In the genomic region with DNA sequence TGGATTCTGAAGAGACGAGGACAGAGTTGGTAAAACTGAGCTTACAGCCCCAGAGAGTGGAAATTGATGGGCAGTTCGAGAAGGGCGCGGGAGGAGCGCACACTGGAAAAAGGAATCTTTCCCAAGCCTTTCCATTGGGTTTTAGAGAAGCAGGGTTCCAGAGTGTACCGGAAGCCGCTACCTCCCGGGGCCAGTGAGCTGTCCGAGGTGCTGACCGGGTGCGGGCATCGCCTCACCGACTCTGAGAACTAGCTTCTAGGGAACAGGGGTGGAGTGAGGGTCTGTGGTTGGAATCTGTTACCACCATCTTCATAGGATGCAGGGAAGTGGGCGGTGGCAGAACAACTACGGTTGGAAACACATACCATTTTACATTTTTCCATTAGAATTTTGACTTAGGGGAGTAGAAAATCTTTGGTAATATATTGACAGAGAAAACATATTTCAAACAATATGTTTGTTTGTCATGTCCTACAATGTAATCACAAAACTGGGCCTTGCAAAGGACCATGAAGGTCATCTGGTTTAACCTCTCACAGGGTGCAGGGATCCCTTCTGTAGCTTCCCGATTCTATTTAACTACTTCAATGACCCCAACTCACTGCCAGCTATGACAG, we compare ENCODE assay signal across 9 cellular contexts. TPM values are rescaled to one million over a fixed set of nuclear protein-coding genes. Genes with fewer than 3 reads are reported as not detected.
A peak's percentile ranks its signal among the peaks of the same experiment; 100 is the strongest.
DNase-seq lines count a peak whose midpoint lies in the region; ATAC-seq and TF ChIP-seq lines count a peak whose summit lies in the region.
"Had no signal": no experiment of that assay in that cellular context is flagged by ENCODE, and none has a peak within 500 bp of the region (broad histone marks: within the 10 kb centered on the region; RNA-seq: fewer than 3 reads in every experiment).

No MANE protein-coding gene starts in this region.

- no peak overlapping the region for H3K27ac Mint-ChIP-seq in stimulated activated naive CD8-positive, alpha-beta T cell treated with anti-CD3 and anti-CD28 coated beads, Interleukin-15, amount 100 ng/mL, for 72 hours
- no peak overlapping the region for H3K27ac Mint-ChIP-seq in activated CD8-positive, alpha-beta T cell treated with anti-CD3 and anti-CD28 coated beads, Interleukin-2, amount 10 ng/mL, durations not matched to agents 7 days and 5 days

- ATAC-seq in stimulated activated naive CD8-positive, alpha-beta T cell treated with anti-CD3 and anti-CD28 coated beads, Interleukin-15, Interleukin-2, amounts not matched to agents 100 U/mL and 50 U/mL, for 24 hours = no peak
- ATAC-seq in stimulated activated naive CD8-positive, alpha-beta T cell treated with anti-CD3 and anti-CD28 coated beads, Interleukin-15, amount 100 ng/mL, for 72 hours = no peak
- ATAC-seq in activated CD8-positive, alpha-beta T cell treated with anti-CD3 and anti-CD28 coated beads, Interleukin-2, amount 10 ng/mL, durations not matched to agents 7 days and 5 days = no peak
- ATAC-seq in lower lobe of right lung (no peak), HG03108 (IDR thresholded peaks at IDR 0.05; ENCODE audit: unreplicated experiment) (no peak)

- TF ChIP-seq CTCF in lower lobe of right lung (IDR thresholded peaks at IDR 0.05) = no peak

- POLR2A ChIA-PET in activated CD8-positive, alpha-beta T cell treated with anti-CD3 and anti-CD28 coated beads, Interleukin-2, amount 10 ng/mL, durations not matched to agents 7 days and 5 days (lab: Charles Lee) = no interaction called here

- H3K4me3 ChIP-seq in lower lobe of right lung = no peak overlapping the region

- no peaks in the 10 kb centered on the region for H3K4me1 Mint-ChIP-seq in stimulated activated naive CD8-positive, alpha-beta T cell treated with anti-CD3 and anti-CD28 coated beads, Interleukin-15, amount 100 ng/mL, for 72 hours
- H3K4me1 Mint-ChIP-seq in activated CD8-positive, alpha-beta T cell treated with anti-CD3 and anti-CD28 coated beads, Interleukin-2, amount 10 ng/mL, durations not matched to agents 7 days and 5 days (ENCODE audit: low read depth) = no peaks in the 10 kb centered on the region

- CTCF ChIA-PET in activated CD8-positive, alpha-beta T cell treated with anti-CD3 and anti-CD28 coated beads, Interleukin-2, amount 10 ng/mL, durations not matched to agents 7 days and 5 days (lab: Charles Lee) = interaction anchor here (0.9 kb wide), 1 partner anchor 912 kb away, joined by 3 read pairs; no protein-coding TSS in a partner anchor

- H3K36me3 ChIP-seq in lower lobe of right lung = no peaks in the 10 kb centered on the region

- H3K9me3 ChIP-seq in lower lobe of right lung = no peaks in the 10 kb centered on the region

- intact Hi-C loops in lower lobe of right lung (cut with DNase I) = no loop called here

- no peak overlapping the region for H3K4me3 Mint-ChIP-seq in stimulated activated naive CD8-positive, alpha-beta T cell treated with anti-CD3 and anti-CD28 coated beads, Interleukin-15, amount 100 ng/mL, for 72 hours
- H3K4me3 Mint-ChIP-seq in activated CD8-positive, alpha-beta T cell treated with anti-CD3 and anti-CD28 coated beads, Interleukin-2, amount 10 ng/mL, durations not matched to agents 7 days and 5 days = no peak overlapping the region

- H3K27me3 ChIP-seq in lower lobe of right lung (ENCODE audit: low read depth) = peaks cover 8% of the 10 kb centered on the region

- peaks cover 37% of the 10 kb centered on the region for H3K27me3 Mint-ChIP-seq in stimulated activated naive CD8-positive, alpha-beta T cell treated with anti-CD3 and anti-CD28 coated beads, Interleukin-15, amount 100 ng/mL, for 72 hours
- peaks cover 28% of the 10 kb centered on the region for H3K27me3 Mint-ChIP-seq in activated CD8-positive, alpha-beta T cell treated with anti-CD3 and anti-CD28 coated beads, Interleukin-2, amount 10 ng/mL, durations not matched to agents 7 days and 5 days (ENCODE audit: low read depth)

- no peaks in the 10 kb centered on the region for H3K4me1 ChIP-seq in lower lobe of right lung

- peak; percentile 14 for DNase-seq in stimulated activated naive CD8-positive, alpha-beta T cell treated with anti-CD3 and anti-CD28 coated beads, Interleukin-15, Interleukin-2, amounts not matched to agents 100 U/mL and 50 U/mL, for 24 hours
- no peak for DNase-seq in stimulated activated naive CD8-positive, alpha-beta T cell treated with anti-CD3 and anti-CD28 coated beads, Interleukin-15, amount 100 ng/mL, for 72 hours
- DNase-seq in activated CD8-positive, alpha-beta T cell treated with anti-CD3 and anti-CD28 coated beads, Interleukin-2, amount 10 ng/mL, durations not matched to agents 7 days and 5 days = peak; percentile 53
- DNase-seq in iPS DF 19.7 (ENCODE audit: low read depth, low spot score) (peak; percentile 17), lower lobe of right lung (no peak), T-helper 9 cell (no peak), NCI-H2029 treated with DMSO at 0.1 percent for 48 hours (lab: John Stamatoyannopoulos, UW) (no peak)
- DNase-seq: NCI-H748 treated with DMSO at 0.1 percent for 48 hours had no signal

- H3K27ac ChIP-seq in lower lobe of right lung = no peak overlapping the region

- no peaks in the 10 kb centered on the region for H3K36me3 Mint-ChIP-seq in activated CD8-positive, alpha-beta T cell treated with anti-CD3 and anti-CD28 coated beads, Interleukin-2, amount 10 ng/mL, durations not matched to agents 7 days and 5 days (ENCODE audit: low read depth)

- H3K9me3 Mint-ChIP-seq in stimulated activated naive CD8-positive, alpha-beta T cell treated with anti-CD3 and anti-CD28 coated beads, Interleukin-15, amount 100 ng/mL, for 72 hours = no peaks in the 10 kb centered on the region
- H3K9me3 Mint-ChIP-seq in activated CD8-positive, alpha-beta T cell treated with anti-CD3 and anti-CD28 coated beads, Interleukin-2, amount 10 ng/mL, durations not matched to agents 7 days and 5 days (ENCODE audit: insufficient read depth) = no peaks in the 10 kb centered on the region

RNA-seq across cellular contexts. Expression of a gene that starts 0.7 kb away (rescaled TPM):
- not detected for total RNA-seq in activated CD8-positive, alpha-beta T cell treated with anti-CD3 and anti-CD28 coated beads, Interleukin-2, amount 10 ng/mL, durations not matched to agents 7 days and 5 days
- total RNA-seq in lower lobe of right lung = not detected

RNA-seq across cellular contexts. Expression of a gene that starts 53.5 kb away (rescaled TPM):
- 1 to 10 TPM; 6.2 to 8.5 TPM for total RNA-seq in activated CD8-positive, alpha-beta T cell treated with anti-CD3 and anti-CD28 coated beads, Interleukin-2, amount 10 ng/mL, durations not matched to agents 7 days and 5 days
- 7.6 TPM for total RNA-seq in lower lobe of right lung

Comparison
In these comparisons a context has a peak if more than half of its experiments do, and no peak if none do; other contexts are left out.
1. DNase-seq: peak in stimulated activated naive CD8-positive, alpha-beta T cell treated with anti-CD3 and anti-CD28 coated beads, Interleukin-15, Interleukin-2, amounts not matched to agents 100 U/mL and 50 U/mL, for 24 hours (single experiment), activated CD8-positive, alpha-beta T cell treated with anti-CD3 and anti-CD28 coated beads, Interleukin-2, amount 10 ng/mL, durations not matched to agents 7 days and 5 days (single experiment) and iPS DF 19.7 (single experiment); none in stimulated activated naive CD8-positive, alpha-beta T cell treated with anti-CD3 and anti-CD28 coated beads, Interleukin-15, amount 100 ng/mL, for 72 hours (0 of 2), lower lobe of right lung (single experiment), T-helper 9 cell (single experiment) and NCI-H2029 treated with DMSO at 0.1 percent for 48 hours (single experiment).